In the genomic region with DNA sequence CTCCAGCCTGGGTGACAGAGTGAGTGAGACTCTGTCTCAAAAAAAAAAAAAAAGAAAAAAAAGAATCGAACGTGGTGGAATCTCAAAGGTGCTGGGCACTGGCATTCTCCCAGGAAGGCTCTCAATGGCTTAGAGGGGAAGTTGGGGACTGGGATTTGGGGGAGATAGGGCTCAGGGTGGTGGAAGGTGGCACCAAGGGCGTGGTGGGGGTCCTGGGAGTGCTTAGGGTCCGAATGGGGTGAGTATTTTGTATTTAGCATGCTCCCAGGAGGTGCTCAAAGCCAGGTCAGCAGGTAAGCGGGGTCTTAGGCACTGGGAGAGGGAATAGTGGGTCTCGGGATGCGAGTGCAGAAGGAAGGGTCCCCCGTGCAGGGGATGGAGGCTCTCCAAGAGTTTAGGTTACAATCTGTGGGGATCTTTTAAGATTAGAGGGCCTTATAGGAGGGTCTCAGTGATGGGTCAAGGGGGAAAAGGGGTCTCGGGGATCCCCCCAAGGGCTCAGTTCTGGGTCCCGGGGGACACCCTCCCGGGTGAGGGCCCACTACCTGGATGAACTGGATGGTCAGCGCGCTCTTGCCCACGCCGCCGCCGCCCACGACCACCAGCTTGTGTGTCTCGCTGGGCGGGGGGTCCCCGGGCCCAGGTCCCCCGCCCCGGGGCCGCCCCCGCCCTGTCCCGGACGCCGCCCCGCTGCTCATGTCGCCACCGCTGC, we compare ENCODE assay signal across 8 cellular contexts.
DNase-seq lines count a peak whose midpoint lies in the region; ATAC-seq and TF ChIP-seq lines count a peak whose summit lies in the region.

No MANE protein-coding gene starts in this region.

- H3K36me3 ChIP-seq in KMS-11 (ENCODE audit: insufficient read depth): no peaks in the 10 kb centered on the region
- peaks cover 0 to 18% of the 10 kb centered on the region in 2 donors for H3K36me3 ChIP-seq in muscle layer of duodenum (ENCODE audit: control insufficient read depth in 1 of 2, insufficient read depth in 2 of 2, low read length in 2 of 2)

- no peak overlapping the region for H3K27ac ChIP-seq in KMS-11
- peak overlapping the region; percentile 74 for H3K27ac ChIP-seq in muscle layer of duodenum (ENCODE audit: low read length)

- POLR2A ChIA-PET in AG04449 (lab: Yijun Ruan, JAX): interaction anchor here (0.6 to 2.9 kb wide), 10 partner anchors 16 to 112 kb away, joined by 3 to 23 read pairs (median 6); a partner anchor contains a TSS

- peaks cover 14% of the 10 kb centered on the region; the same call in 1 of the 2 replicates for H3K27me3 ChIP-seq in KMS-11 (ENCODE audit: insufficient read depth, low read depth)
- no peaks in the 10 kb centered on the region for H3K27me3 ChIP-seq in muscle layer of duodenum (ENCODE audit: low read depth, low read length)

- H3K4me3 ChIP-seq in AG04449 (ENCODE audit: low read depth, low read length) (peak overlapping the region; percentile 61), KMS-11 (IDR thresholded peaks at IDR 0.05; ENCODE audit: insufficient read depth, low read depth, low read length) (no peak overlapping the region), muscle layer of duodenum (ENCODE audit: low read depth in 1 of 2, low read length in 2 of 2) (peak overlapping the region; percentile 69 to 78)

- no peak for ATAC-seq in HG02759 (IDR thresholded peaks at IDR 0.05; ENCODE audit: unreplicated experiment)

- peak overlapping the region; percentile 84 for H3K4me2 ChIP-seq in KMS-11

- CTCF ChIA-PET in AG04449 (lab: Yijun Ruan, JAX): interaction anchor here (0.8 to 1.3 kb wide), 5 partner anchors 9 to 46 kb away, joined by 3 to 5 read pairs (median 3); no protein-coding TSS in a partner anchor

- peaks cover 24% of the 10 kb centered on the region for H3K79me2 ChIP-seq in KMS-11 (ENCODE audit: insufficient read depth, low read depth)

- peak overlapping the region; percentile 42; the same call in 1 of the 2 replicates for H3K9ac ChIP-seq in KMS-11

- DNase-seq in AG04449 (ENCODE audit: low read depth, low spot score): no peak
- peak; percentile 27 for DNase-seq in cerebellar cortex (ENCODE audit: low spot score)
- DNase-seq in DMS53 (lab: John Stamatoyannopoulos, UW): no peak
- no peak for DNase-seq in RPMI8226
- no peak for DNase-seq in middle frontal gyrus (ENCODE audit: extremely low spot score, low spot score)

- peaks cover 35% of the 10 kb centered on the region for H3K4me1 ChIP-seq in KMS-11 (ENCODE audit: low read depth, poor library complexity, severe bottlenecking)
- peaks cover 21 to 50% of the 10 kb centered on the region in 2 donors for H3K4me1 ChIP-seq in muscle layer of duodenum (ENCODE audit: control insufficient read depth in 1 of 2, insufficient read depth in 2 of 2, low read length in 2 of 2)

- H2AFZ ChIP-seq in KMS-11 (ENCODE audit: low read depth): peak overlapping the region; percentile 63; the same call in 1 of the 2 replicates

- no peaks in the 10 kb centered on the region for H4K20me1 ChIP-seq in KMS-11 (ENCODE audit: insufficient read depth)

- TF ChIP-seq CTCF in AG04449 (IDR thresholded peaks at IDR 0.05; ENCODE audit: insufficient read depth, low read length, missing control alignments) (no peak), KMS-11 (conservative IDR thresholded peaks at IDR 0.05; ENCODE audit: low read depth, low read length) (no peak)

- no peaks in the 10 kb centered on the region for H3K9me3 ChIP-seq in muscle layer of duodenum (ENCODE audit: control insufficient read depth in 1 of 2, low read length in 2 of 2)
